ENCODE assay signal across 27 cellular contexts in genomic region chr12:15530361-15530760, GRCh38.
"Had no signal": no experiment of that assay in that cellular context is flagged by ENCODE, and none has a peak within 500 bp of the region (broad histone marks: within the 10 kb centered on the region; RNA-seq: fewer than 3 reads in every experiment).

No MANE protein-coding gene starts in this region.

- H3K27me3 ChIP-seq: cardiac muscle cell, sigmoid colon, thyroid gland, upper lobe of right lung had no signal

- H3K9ac ChIP-seq: parathyroid adenoma had no signal

- H3K9me3 Mint-ChIP-seq: activated CD4-positive, alpha-beta memory T cell treated with anti-CD3 and anti-CD28 coated beads, Interleukin-2, amount 10 ng/mL, durations not matched to agents 7 days and 5 days; activated naive CD4-positive, alpha-beta T cell treated with anti-CD3 and anti-CD28 coated beads, Interleukin-2, amount 10 ng/mL, durations not matched to agents 7 days and 5 days; neural crest cell; stimulated activated naive CD8-positive, alpha-beta T cell treated with anti-CD3 and anti-CD28 coated beads, Interleukin-15, Interleukin-2, amounts not matched to agents 100 ng/mL and 50 ng/mL, for 24 hours had no signal

- H3K4me3 Mint-ChIP-seq: activated CD4-positive, alpha-beta memory T cell treated with anti-CD3 and anti-CD28 coated beads, Interleukin-2, amount 10 ng/mL, durations not matched to agents 7 days and 5 days; activated CD4-positive, alpha-beta T cell treated with anti-CD3 and anti-CD28 coated beads, Interleukin-2, amount 10 ng/mL, durations not matched to agents 7 days and 5 days; activated naive CD4-positive, alpha-beta T cell treated with anti-CD3 and anti-CD28 coated beads, Interleukin-2, amount 10 ng/mL, durations not matched to agents 7 days and 5 days; activated T-cell treated with anti-CD3 and anti-CD28 coated beads, Interleukin-2, amount 50 U/mL, for 24 hours; dendritic cell treated with granulocyte-macrophage colony-stimulating factor and Interleukin-4, amounts not matched to agents 40 ng/mL and 50 ng/mL, for 4 days; endodermal cell; naive thymus-derived CD4-positive, alpha-beta T cell; neural crest cell; stimulated activated effector memory CD8-positive, alpha-beta T cell treated with anti-CD3 and anti-CD28 coated beads, Interleukin-12 subunit alpha, Interleukin-12 subunit beta, amount 100 ng/mL, for 72 hours; stimulated activated naive CD8-positive, alpha-beta T cell treated with anti-CD3 and anti-CD28 coated beads, Interleukin-15, Interleukin-2, amounts not matched to agents 100 ng/mL and 50 ng/mL, for 24 hours had no signal

- H3K9me3 ChIP-seq: sigmoid colon, thyroid gland had no signal

- H3K27ac Mint-ChIP-seq: activated CD4-positive, alpha-beta memory T cell treated with anti-CD3 and anti-CD28 coated beads, Interleukin-2, amount 10 ng/mL, durations not matched to agents 7 days and 5 days; activated CD4-positive, alpha-beta T cell treated with anti-CD3 and anti-CD28 coated beads, Interleukin-2, amount 10 ng/mL, durations not matched to agents 7 days and 5 days; activated naive CD4-positive, alpha-beta T cell treated with anti-CD3 and anti-CD28 coated beads, Interleukin-2, amount 10 ng/mL, durations not matched to agents 7 days and 5 days; activated T-cell treated with anti-CD3 and anti-CD28 coated beads, Interleukin-2, amount 50 U/mL, for 24 hours; dendritic cell treated with granulocyte-macrophage colony-stimulating factor and Interleukin-4, amounts not matched to agents 40 ng/mL and 50 ng/mL, for 4 days; endodermal cell; naive thymus-derived CD4-positive, alpha-beta T cell; stimulated activated effector memory CD8-positive, alpha-beta T cell treated with anti-CD3 and anti-CD28 coated beads, Interleukin-12 subunit alpha, Interleukin-12 subunit beta, amount 100 ng/mL, for 72 hours; stimulated activated naive CD8-positive, alpha-beta T cell treated with anti-CD3 and anti-CD28 coated beads, Interleukin-15, Interleukin-2, amounts not matched to agents 100 ng/mL and 50 ng/mL, for 24 hours had no signal

- H3K4me1 ChIP-seq: parathyroid adenoma, psoas muscle, sigmoid colon, thyroid gland, upper lobe of right lung had no signal

- DNase-seq: activated CD4-positive, alpha-beta memory T cell treated with anti-CD3 and anti-CD28 coated beads, Interleukin-2, amount 10 ng/mL, durations not matched to agents 7 days and 5 days; activated CD4-positive, alpha-beta T cell treated with anti-CD3 and anti-CD28 coated beads, Interleukin-2, amount 10 ng/mL, durations not matched to agents 7 days and 5 days; activated CD4-positive, CD25-positive, alpha-beta regulatory T cell treated with anti-CD3 and anti-CD28 coated beads, Interleukin-2, amount 50 U/mL, for 72 hours; activated CD8-positive, alpha-beta memory T cell treated with anti-CD3 and anti-CD28 coated beads, Interleukin-2, amount 50 U/mL, for 48 hours; activated gamma-delta T cell; activated naive CD4-positive, alpha-beta T cell treated with anti-CD3 and anti-CD28 coated beads, Interleukin-2, amount 10 ng/mL, durations not matched to agents 7 days and 5 days; activated T-cell treated with anti-CD3 and anti-CD28 coated beads, Interleukin-2, amount 50 U/mL, for 24 hours; endodermal cell; foreskin melanocyte; islet precursor cell; left cardiac atrium; left ventricle myocardium superior; naive thymus-derived CD4-positive, alpha-beta T cell; nucleus accumbens; psoas muscle; sigmoid colon; stimulated activated CD4-positive, alpha-beta T cell treated with anti-CD3 and anti-CD28 coated beads, Interleukin-4, amount 100 ng/mL, for 1 hour; substantia nigra; T-helper 2 cell; thyroid gland; upper lobe of right lung had no signal

- H3K36me3 ChIP-seq: cardiac muscle cell, sigmoid colon, thyroid gland, upper lobe of right lung had no signal

- H3K27me3 Mint-ChIP-seq: activated T-cell treated with anti-CD3 and anti-CD28 coated beads, Interleukin-2, amount 50 U/mL, for 24 hours; dendritic cell treated with granulocyte-macrophage colony-stimulating factor and Interleukin-4, amounts not matched to agents 40 ng/mL and 50 ng/mL, for 4 days; stimulated activated naive CD8-positive, alpha-beta T cell treated with anti-CD3 and anti-CD28 coated beads, Interleukin-15, Interleukin-2, amounts not matched to agents 100 ng/mL and 50 ng/mL, for 24 hours had no signal

- H3K36me3 Mint-ChIP-seq: stimulated activated effector memory CD8-positive, alpha-beta T cell treated with anti-CD3 and anti-CD28 coated beads, Interleukin-12 subunit alpha, Interleukin-12 subunit beta, amount 100 ng/mL, for 72 hours had no signal

- H3K4me3 ChIP-seq: cardiac muscle cell, psoas muscle, sigmoid colon, thyroid gland, upper lobe of right lung had no signal

- H3K4me1 Mint-ChIP-seq: neural crest cell; stimulated activated effector memory CD8-positive, alpha-beta T cell treated with anti-CD3 and anti-CD28 coated beads, Interleukin-12 subunit alpha, Interleukin-12 subunit beta, amount 100 ng/mL, for 72 hours had no signal
